ENCODE assay signal across 18 cellular contexts in the genomic region with DNA sequence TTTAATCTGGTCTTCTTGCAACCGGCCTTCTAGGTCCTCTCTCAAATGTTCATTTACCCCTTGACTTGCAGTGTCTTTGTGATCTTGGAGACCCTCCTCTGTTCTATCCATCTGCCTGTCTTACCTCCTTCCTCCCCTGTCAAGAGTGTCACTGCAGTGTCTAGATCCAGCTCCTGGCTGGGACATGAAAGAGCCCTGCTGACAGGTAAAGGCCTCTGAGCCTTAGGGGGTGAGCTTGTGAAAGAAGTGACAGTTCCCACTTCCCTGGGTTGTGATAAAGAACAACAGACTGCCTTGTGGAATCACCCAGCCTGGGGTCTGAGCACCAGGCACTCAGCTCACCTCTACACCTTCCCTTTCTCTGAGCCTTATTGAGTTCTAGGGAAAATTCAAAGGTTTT.
DNase-seq lines count a peak whose midpoint lies in the region; ATAC-seq, FAIRE-seq and TF ChIP-seq lines count a peak whose summit lies in the region.
"Had no signal": no experiment of that assay in that cellular context is flagged by ENCODE, and none has a peak within 500 bp of the region (broad histone marks: within the 10 kb centered on the region; RNA-seq: fewer than 3 reads in every experiment).

No MANE protein-coding gene starts in this region.

- H3K4me3 ChIP-seq in GM23338 (no peak overlapping the region), K562 (no peak overlapping the region), neural cell (ENCODE audit: low read length) (no peak overlapping the region)
- H3K4me3 ChIP-seq: BLaER1, GM23248 had no signal

- no peak for TF ChIP-seq POLR2A in K562 (conservative IDR thresholded peaks at IDR 0.05)

- H3K27ac ChIP-seq in GM23338 (ENCODE audit: low read depth) (no peak overlapping the region), K562 (ENCODE audit: extremely low read depth, low read depth, low read length) (no peak overlapping the region), neural cell (ENCODE audit: low read length) (no peak overlapping the region)
- H3K27ac ChIP-seq: BLaER1, GM23248 had no signal

- no peak for TF ChIP-seq RAD21 in K562 (CRISPR knock-in tag; conservative IDR thresholded peaks at IDR 0.05 in 1 of 2, IDR thresholded peaks at IDR 0.05 in 1 of 2)
- no peak for TF ChIP-seq RAD21 in neural cell (conservative IDR thresholded peaks at IDR 0.05)

- H3K4me1 ChIP-seq in GM23338 (ENCODE audit: insufficient read depth) (peaks cover 11% of the 10 kb centered on the region), K562 (replicated peaks in 1 of 2; ENCODE audit: control insufficient read depth in 2 of 2, insufficient read depth in 2 of 2, low read length in 2 of 2) (no peaks in the 10 kb centered on the region)

- H3K9me3 Mint-ChIP-seq in GM23338, result no peaks in the 10 kb centered on the region
- H3K9me3 Mint-ChIP-seq in activated CD4-positive, alpha-beta T cell treated with anti-CD3 and anti-CD28 coated beads for 36 hours (ENCODE audit: low read depth), result no peaks in the 10 kb centered on the region
- H3K9me3 Mint-ChIP-seq: CD4-positive, CD25-positive, alpha-beta regulatory T cell; H9 had no signal

- ATAC-seq in GM23338 (peak; percentile 28), K562 (peak; percentile 26; the same call in 2 of the 3 replicates), left colon (no peak), HG02938 (IDR thresholded peaks at IDR 0.05; ENCODE audit: unreplicated experiment) (no peak)
- no peak for ATAC-seq in activated CD4-positive, alpha-beta T cell treated with anti-CD3 and anti-CD28 coated beads for 36 hours

- no peak for FAIRE-seq in K562 (lab: Jason Lieb, UNC)
- FAIRE-seq: GM12892, HepG2, HTR-8/SVneo had no signal

- no peaks in the 10 kb centered on the region for H4K20me1 ChIP-seq in GM23338 (replicated peaks; ENCODE audit: insufficient read depth)
- 0 out of 2 replicates have a peak, but pooled peaks cover 4% of the 10 kb centered on the region for H4K20me1 ChIP-seq in K562 (replicated peaks; ENCODE audit: control insufficient read depth, insufficient read depth, low read length)
- no peaks in the 10 kb centered on the region for H4K20me1 ChIP-seq in neural cell (ENCODE audit: insufficient read depth)
- H4K20me1 ChIP-seq: BLaER1 had no signal

- POLR2A ChIA-PET in K562 (lab: Yijun Ruan, JAX), result no interaction called here
- POLR2A ChIA-PET in activated CD4-positive, alpha-beta T cell treated with anti-CD3 and anti-CD28 coated beads for 36 hours (lab: Charles Lee), result no interaction called here

- no peak overlapping the region for H3K4me3 Mint-ChIP-seq in GM23338
- no peak overlapping the region for H3K4me3 Mint-ChIP-seq in activated CD4-positive, alpha-beta T cell treated with anti-CD3 and anti-CD28 coated beads for 36 hours
- H3K4me3 Mint-ChIP-seq: CD4-positive, CD25-positive, alpha-beta regulatory T cell; H9 had no signal

- H3K79me2 ChIP-seq in GM23338 (replicated peaks; ENCODE audit: insufficient read depth) (no peaks in the 10 kb centered on the region), K562 (ENCODE audit: control insufficient read depth, insufficient read depth, low read length) (no peaks in the 10 kb centered on the region), neural cell (replicated peaks; ENCODE audit: insufficient read depth, low read length) (no peaks in the 10 kb centered on the region)

- H3K4me2 ChIP-seq in GM23338 (no peak overlapping the region), K562 (ENCODE audit: insufficient read depth, low read length) (no peak overlapping the region), neural cell (ENCODE audit: low read length) (no peak overlapping the region)
- H3K4me2 ChIP-seq: BLaER1 had no signal

- H3K9me1 ChIP-seq in K562 (ENCODE audit: control insufficient read depth, insufficient read depth, low read length), result no peaks in the 10 kb centered on the region

- H3F3A ChIP-seq in GM23338 (replicated peaks; ENCODE audit: low read depth), result peaks cover 5% of the 10 kb centered on the region; the same call in 1 of the 2 replicates
- no peaks in the 10 kb centered on the region for H3F3A ChIP-seq in neural cell (ENCODE audit: insufficient read depth, low read length, poor library complexity, severe bottlenecking)

- peak; percentile 54 for DNase-seq in ELF-1 (ENCODE audit: low read depth, low spot score)
- no peak for DNase-seq in GM23338 (ENCODE audit: low spot score)
- DNase-seq in K562 (ENCODE audit: extremely low read depth in 1 of 4, low spot score in 3 of 4), result peak in 1 of 4 experiments; percentile 5
- DNase-seq in left colon, result no peak
- DNase-seq in NCI-H1930 (lab: John Stamatoyannopoulos, UW), result no peak
- DNase-seq in activated CD4-positive, alpha-beta T cell treated with anti-CD3 and anti-CD28 coated beads for 36 hours, result no peak
- DNase-seq: 8988T; AML-193; CD4-positive, CD25-positive, alpha-beta regulatory T cell; DMS53; H9 had no signal

- WGBS in K562 (ENCODE audit: insufficient coverage, low coverage, missing lambda C conversion rate), result 0% methylated on average over 1 of the region's 1 CpG

- no peak overlapping the region for H3K27ac Mint-ChIP-seq in GM23338
- no peak overlapping the region for H3K27ac Mint-ChIP-seq in activated CD4-positive, alpha-beta T cell treated with anti-CD3 and anti-CD28 coated beads for 36 hours
- H3K27ac Mint-ChIP-seq: H9 had no signal

- H3K27me3 Mint-ChIP-seq in GM23338 (ENCODE audit: insufficient read depth, low read depth, poor library complexity), result peaks cover 8% of the 10 kb centered on the region
- H3K27me3 Mint-ChIP-seq in activated CD4-positive, alpha-beta T cell treated with anti-CD3 and anti-CD28 coated beads for 36 hours, result no peaks in the 10 kb centered on the region

- no peaks in the 10 kb centered on the region for H3K27me3 ChIP-seq in GM23338 (ENCODE audit: insufficient read depth)
- H3K27me3 ChIP-seq in K562 (ENCODE audit: control insufficient read depth in 2 of 2, insufficient read depth in 2 of 2, low read length in 2 of 2), result peaks cover 5 to 18% of the 10 kb centered on the region in 2 experiments; a peak in 4 of 5 replicates
- no peaks in the 10 kb centered on the region for H3K27me3 ChIP-seq in neural cell (ENCODE audit: insufficient read depth, low read depth, low read length)
- H3K27me3 ChIP-seq: BLaER1 had no signal

- no peaks in the 10 kb centered on the region for H3K9me2 ChIP-seq in GM23338 (ENCODE audit: insufficient read depth)
- no peaks in the 10 kb centered on the region for H3K9me2 ChIP-seq in neural cell (ENCODE audit: insufficient read depth, low read length)

- H3K9ac ChIP-seq in K562 (ENCODE audit: insufficient read depth in 1 of 2, low read depth in 2 of 2, low read length in 2 of 2), result no peak overlapping the region
- no peak overlapping the region for H3K9ac ChIP-seq in neural cell (ENCODE audit: low read length)
- H3K9ac ChIP-seq: BLaER1, GM23248 had no signal

- TF ChIP-seq EP300 in K562 (IDR thresholded peaks at IDR 0.05; ENCODE audit: low read length), result no peak
- TF ChIP-seq EP300 in neural cell (conservative IDR thresholded peaks at IDR 0.05; ENCODE audit: poor library complexity, severe bottlenecking), result peak; percentile 79

- in situ Hi-C loops in K562 (cut with MboI), result no loop called here

- no peaks in the 10 kb centered on the region for H3K9me3 ChIP-seq in K562 (replicated peaks; ENCODE audit: control insufficient read depth, insufficient read depth, low read depth, low read length)
- H3K9me3 ChIP-seq in neural cell (ENCODE audit: low read length), result no peaks in the 10 kb centered on the region
- H3K9me3 ChIP-seq: BLaER1 had no signal

- intact Hi-C loops in K562 (cut with micrococcal nuclease), result no loop called here
- intact Hi-C loops in left colon (cut with DNase I, micrococcal nuclease), result no loop called here
- intact Hi-C loops in activated CD4-positive, alpha-beta T cell treated with anti-CD3 and anti-CD28 coated beads for 36 hours (cut with DNase I, micrococcal nuclease), result no loop called here

- H3K4me1 Mint-ChIP-seq in GM23338, result peaks cover 16% of the 10 kb centered on the region
- no peaks in the 10 kb centered on the region for H3K4me1 Mint-ChIP-seq in activated CD4-positive, alpha-beta T cell treated with anti-CD3 and anti-CD28 coated beads for 36 hours
- H3K4me1 Mint-ChIP-seq: CD4-positive, CD25-positive, alpha-beta regulatory T cell had no signal

- no peak overlapping the region for H2AFZ ChIP-seq in GM23338
- H2AFZ ChIP-seq in K562 (ENCODE audit: low read depth, low read length), result no peak overlapping the region
- no peak overlapping the region for H2AFZ ChIP-seq in neural cell (ENCODE audit: low read depth, low read length)

- CTCF ChIA-PET in K562 (lab: Yijun Ruan, JAX; ENCODE audit: low intra/inter-chr PET ratio), result interaction anchor here (0.5 kb wide), 1 partner anchor 18 kb away, joined by 4 read pairs; no protein-coding TSS in a partner anchor
- CTCF ChIA-PET in activated CD4-positive, alpha-beta T cell treated with anti-CD3 and anti-CD28 coated beads for 36 hours (lab: Charles Lee), result interaction anchor here (1.2 kb wide), 1 partner anchor 10 kb away, joined by 3 read pairs; no protein-coding TSS in a partner anchor

- no TSS peak for BruUV-seq in K562 (replicated peaks; lab: Mats Ljungman, UMichigan)

- TF ChIP-seq CTCF in GM23338 (conservative IDR thresholded peaks at IDR 0.05; ENCODE audit: low read depth in 2 of 2), result no peak
- no peak for TF ChIP-seq CTCF in K562 (IDR thresholded peaks at IDR 0.05 in 2 of 3, conservative IDR thresholded peaks at IDR 0.05 in 1 of 3; ENCODE audit: insufficient read depth in 2 of 3, low read depth in 1 of 3, low read length in 3 of 3)
- no peak for TF ChIP-seq CTCF in neural cell (IDR thresholded peaks at IDR 0.05; ENCODE audit: poor library complexity, severe bottlenecking)

- no peaks in the 10 kb centered on the region for H3K36me3 ChIP-seq in GM23338 (ENCODE audit: insufficient read depth)
- no peaks in the 10 kb centered on the region for H3K36me3 ChIP-seq in K562 (ENCODE audit: control insufficient read depth, insufficient read depth, low read length)
- H3K36me3 ChIP-seq in neural cell (ENCODE audit: insufficient read depth, low read length), result no peaks in the 10 kb centered on the region
- H3K36me3 ChIP-seq: BLaER1 had no signal

- no peaks in the 10 kb centered on the region for H3K36me3 Mint-ChIP-seq in GM23338 (ENCODE audit: low read depth)
- H3K36me3 Mint-ChIP-seq in activated CD4-positive, alpha-beta T cell treated with anti-CD3 and anti-CD28 coated beads for 36 hours (ENCODE audit: low read depth), result no peaks in the 10 kb centered on the region
- H3K36me3 Mint-ChIP-seq: CD4-positive, CD25-positive, alpha-beta regulatory T cell had no signal

TF ChIP-seq in GM23338, 12 proteins besides CTCF, POLR2A, EP300 and RAD21 (continues in another document):
- no peak for TF ChIP-seq NANOG (IDR thresholded peaks at IDR 0.05; ENCODE audit: borderline replicate concordance)
- TF ChIP-seq STAT1 (IDR thresholded peaks at IDR 0.05; ENCODE audit: unreplicated experiment), result no peak
- no peak for TF ChIP-seq ZNF331 (CRISPR knock-in tag; IDR thresholded peaks at IDR 0.05; ENCODE audit: low read depth)

TF ChIP-seq in neural cell, 6 proteins besides CTCF, POLR2A, EP300 and RAD21:
- TF ChIP-seq SMC3 (conservative IDR thresholded peaks at IDR 0.05; ENCODE audit: poor library complexity) (no peak), POLR2AphosphoS5 (IDR thresholded peaks at IDR 0.05) (peak; percentile 15)

Comparison
In these comparisons a context has a peak if more than half of its experiments do, and no peak if none do; other contexts are left out.
1. ATAC-seq: peak in GM23338 (single experiment) and K562 (single experiment); none in left colon (single experiment), HG02938 (single experiment) and activated CD4-positive, alpha-beta T cell treated with anti-CD3 and anti-CD28 coated beads for 36 hours (single experiment).